ENCODE assay signal across 17 cellular contexts in genomic region chr4:27006247-27006603, GRCh38.
DNase-seq lines count a peak whose midpoint lies in the region; ATAC-seq and TF ChIP-seq lines count a peak whose summit lies in the region.
"Had no signal": no experiment of that assay in that cellular context is flagged by ENCODE, and none has a peak within 500 bp of the region (broad histone marks: within the 10 kb centered on the region; RNA-seq: fewer than 3 reads in every experiment).

No MANE protein-coding gene starts in this region.

- POLR2A ChIA-PET in OCI-LY7 (lab: Charles Lee), result interaction anchor here (0.6 to 9.7 kb wide), 17 partner anchors 9 to 370 kb away, joined by 3 to 187 read pairs (median 15); partner anchors contain the start of gene STIM2

- TF ChIP-seq CTCF in OCI-LY7 (conservative IDR thresholded peaks at IDR 0.05; ENCODE audit: low read length) (no peak), smooth muscle cell (IDR thresholded peaks at IDR 0.05; ENCODE audit: borderline replicate concordance, insufficient read depth, poor library complexity, severe bottlenecking) (no peak)

- CTCF ChIA-PET in OCI-LY7 (lab: Charles Lee; ENCODE audit: unreplicated experiment), result interaction anchor here (0.8 to 1.4 kb wide), 3 partner anchors 12 to 177 kb away, joined by 3 to 5 read pairs (median 3); no protein-coding TSS in a partner anchor

- peaks cover 99% of the 10 kb centered on the region for H3K4me1 ChIP-seq in OCI-LY7 (ENCODE audit: insufficient read depth, low read length, poor library complexity, severe bottlenecking)
- H3K4me1 ChIP-seq in smooth muscle cell (ENCODE audit: low read depth), result no peaks in the 10 kb centered on the region
- H3K4me1 ChIP-seq: neural progenitor cell had no signal

- peak overlapping the region; percentile 92 for H3K27ac ChIP-seq in OCI-LY7 (ENCODE audit: low read depth, low read length, poor library complexity, severe bottlenecking)
- H3K27ac ChIP-seq in smooth muscle cell (ENCODE audit: low read depth), result peak overlapping the region; percentile 76
- H3K27ac ChIP-seq: BLaER1 treated with 17β-estradiol and CSF1 and Interleukin-3, amounts not matched to agents 10 nM and 100 nM; neural progenitor cell; SK-N-MC; vagina had no signal

- H3K36me3 ChIP-seq in OCI-LY7 (ENCODE audit: insufficient read depth, low read length), result peaks cover 71% of the 10 kb centered on the region
- peaks cover 2% of the 10 kb centered on the region for H3K36me3 ChIP-seq in smooth muscle cell (ENCODE audit: low read depth)
- peaks cover 5% of the 10 kb centered on the region for H3K36me3 ChIP-seq in MG63
- H3K36me3 ChIP-seq: neural progenitor cell, vagina had no signal

- intact Hi-C loops in OCI-LY7 (cut with micrococcal nuclease; ENCODE audit: unreplicated experiment), result loop anchor here (1.0 to 5.0 kb wide), 3 partner anchors 14 to 1139 kb away; partner anchors contain the start of gene STIM2
- intact Hi-C loops in left colon (cut with DNase I, micrococcal nuclease), result no loop called here

- H3F3A ChIP-seq in smooth muscle cell (ENCODE audit: low read depth), result peaks cover 4% of the 10 kb centered on the region

- DNase-seq in ELR (ENCODE audit: low read depth), result peak; percentile 24
- no peak for DNase-seq in OCI-LY7 (ENCODE audit: low spot score)
- no peak for DNase-seq in left colon
- DNase-seq in smooth muscle cell (lab: John Stamatoyannopoulos, UW; ENCODE audit: unreplicated experiment), result no peak
- no peak for DNase-seq in stimulated activated CD4-positive, alpha-beta T cell treated with anti-CD3 and anti-CD28 coated beads, Interleukin-2, amount 100 ng/mL, for 48 hours
- DNase-seq in dedifferentiated amniotic fluid mesenchymal stem cell (ENCODE audit: extremely low spot score), result no peak
- no peak for DNase-seq in MG63
- DNase-seq: activated effector memory CD4-positive, alpha-beta T cell treated with anti-CD3 and anti-CD28 coated beads, Interleukin-2, amount 50 U/mL, for 16 hours; H9; NCI-H1417 treated with DMSO at 0.1 percent for 48 hours; OCI-M1; stimulated activated naive CD4-positive, alpha-beta T cell had no signal

- H3K9ac ChIP-seq in smooth muscle cell (ENCODE audit: low read depth), result no peak overlapping the region
- H3K9ac ChIP-seq: BLaER1 treated with 17β-estradiol and CSF1 and Interleukin-3, amounts not matched to agents 10 nM and 100 nM; neural progenitor cell had no signal

- H3K79me2 ChIP-seq in OCI-LY7 (ENCODE audit: insufficient read depth, low read depth, low read length), result peaks cover 81% of the 10 kb centered on the region
- peaks cover 7% of the 10 kb centered on the region for H3K79me2 ChIP-seq in smooth muscle cell (ENCODE audit: low read depth)

- H3K9me3 ChIP-seq in OCI-LY7 (ENCODE audit: low read length) (no peaks in the 10 kb centered on the region), smooth muscle cell (replicated peaks; ENCODE audit: low read depth) (no peaks in the 10 kb centered on the region), MG63 (no peaks in the 10 kb centered on the region)
- H3K9me3 ChIP-seq: BLaER1 treated with 17β-estradiol and CSF1 and Interleukin-3, amounts not matched to agents 10 nM and 100 nM; vagina had no signal

- peak overlapping the region; percentile 63 for H3K4me2 ChIP-seq in OCI-LY7 (ENCODE audit: low read length)
- H3K4me2 ChIP-seq in smooth muscle cell, result peak overlapping the region; percentile 55
- H3K4me2 ChIP-seq: BLaER1 treated with 17β-estradiol and CSF1 and Interleukin-3, amounts not matched to agents 10 nM and 100 nM; neural progenitor cell had no signal

- H4K20me1 ChIP-seq in OCI-LY7 (ENCODE audit: insufficient read depth, low read length) (no peaks in the 10 kb centered on the region), smooth muscle cell (ENCODE audit: low read depth) (no peaks in the 10 kb centered on the region)

- no peak overlapping the region; the same call in 1 of the 2 replicates for H2AFZ ChIP-seq in OCI-LY7 (ENCODE audit: low read length)
- no peak overlapping the region for H2AFZ ChIP-seq in smooth muscle cell (ENCODE audit: low read depth)
- H2AFZ ChIP-seq: neural progenitor cell had no signal

- H3K27me3 ChIP-seq in smooth muscle cell (ENCODE audit: low read depth), result no peaks in the 10 kb centered on the region
- no peaks in the 10 kb centered on the region for H3K27me3 ChIP-seq in MG63
- H3K27me3 ChIP-seq: BLaER1 treated with 17β-estradiol and CSF1 and Interleukin-3, amounts not matched to agents 10 nM and 100 nM; neural progenitor cell; vagina had no signal

- H3K4me3 ChIP-seq in OCI-LY7 (ENCODE audit: low read depth, low read length, poor library complexity, severe bottlenecking) (peak overlapping the region; percentile 47), smooth muscle cell (no peak overlapping the region), MG63 (no peak overlapping the region)
- H3K4me3 ChIP-seq: BLaER1 treated with 17β-estradiol and CSF1 and Interleukin-3, amounts not matched to agents 10 nM and 100 nM; K562; neural progenitor cell; SK-N-MC; vagina had no signal

- no peaks in the 10 kb centered on the region for H3K9me2 ChIP-seq in OCI-LY7 (ENCODE audit: insufficient read depth, low read length)

- WGBS in smooth muscle cell (ENCODE audit: low lambda C conversion rate), result 88% methylated on average over 7 of the region's 7 CpGs

- ATAC-seq in left colon, result peak; percentile 39
- ATAC-seq: K562 had no signal

- TSS peak; percentile 96 for BruUV-seq in OCI-LY7 (replicated peaks; lab: Mats Ljungman, UMichigan)
